In the genomic region with DNA sequence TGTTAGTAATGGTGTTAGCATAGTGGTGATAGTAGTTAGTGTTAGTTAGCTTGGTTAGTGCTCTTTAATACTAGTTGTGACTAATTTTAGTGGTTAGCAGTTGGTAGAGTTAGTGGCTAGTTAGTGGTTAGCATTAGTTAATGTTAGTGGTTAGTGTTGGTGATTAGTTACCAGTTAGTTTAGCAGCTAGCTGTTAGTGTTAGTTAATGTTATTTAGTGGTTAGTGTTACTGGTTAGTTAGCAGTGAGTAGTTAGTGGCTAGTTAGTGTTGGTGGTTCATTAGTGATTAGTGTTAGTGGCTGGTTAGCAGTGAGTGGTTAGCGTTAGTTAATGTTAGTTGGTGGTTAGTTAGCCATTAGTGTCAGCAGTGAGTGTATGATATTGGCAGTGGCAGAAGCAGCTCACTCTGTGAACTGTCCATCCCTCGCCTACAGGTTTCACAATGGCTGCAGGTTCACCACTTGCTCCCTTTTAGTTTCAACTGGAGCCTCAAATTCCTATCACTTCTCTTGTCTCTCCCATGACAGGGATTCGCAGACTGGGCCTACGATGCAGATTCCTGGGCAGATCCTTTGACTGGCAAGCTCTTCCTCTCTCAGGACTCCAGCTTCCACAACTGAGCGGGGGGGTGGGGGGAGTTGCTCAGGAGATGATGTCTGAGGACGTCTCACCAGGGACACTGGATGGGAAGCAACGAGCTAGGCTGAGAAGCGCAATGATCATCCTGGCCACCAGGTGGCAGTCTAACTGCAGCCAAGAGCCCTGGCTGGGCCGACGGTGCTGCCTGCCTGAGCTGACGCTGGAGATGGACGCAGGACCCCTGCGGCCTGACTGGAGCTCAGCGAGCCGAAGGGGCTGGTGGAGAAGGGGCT, we compare ENCODE assay signal across 9 cellular contexts. TPM values are rescaled to one million over a fixed set of nuclear protein-coding genes. Genes with fewer than 3 reads are reported as not detected.
DNase-seq lines count a peak whose midpoint lies in the region; ATAC-seq and TF ChIP-seq lines count a peak whose summit lies in the region.
"Had no signal": no experiment of that assay in that cellular context is flagged by ENCODE, and none has a peak within 500 bp of the region (broad histone marks: within the 10 kb centered on the region; RNA-seq: fewer than 3 reads in every experiment).

No MANE protein-coding gene starts in this region.

- no peaks in the 10 kb centered on the region for H3K9me3 ChIP-seq in endodermal cell (ENCODE audit: control insufficient read depth, low read length)

- no peak overlapping the region for H3K9ac ChIP-seq in endodermal cell (ENCODE audit: extremely low read depth, low read length, poor library complexity, severe bottlenecking)

- no peaks in the 10 kb centered on the region for H3K9me3 Mint-ChIP-seq in endodermal cell

- no peak overlapping the region for H3K27ac ChIP-seq in endodermal cell (ENCODE audit: low read depth, low read length)
- H3K27ac ChIP-seq: epithelial cell of prostate had no signal

- peak; percentile 96 for TF ChIP-seq CTCF in endodermal cell (conservative IDR thresholded peaks at IDR 0.05)

- H3K36me3 Mint-ChIP-seq in endodermal cell (ENCODE audit: low read depth), result no peaks in the 10 kb centered on the region

- H3K36me3 ChIP-seq in endodermal cell (ENCODE audit: control insufficient read depth, insufficient read depth, low read length), result no peaks in the 10 kb centered on the region

- WGBS in endodermal cell (ENCODE audit: insufficient coverage in 1 of 2, insufficient read length in 1 of 2), 2 experiments, result 12 to 15% methylated on average over 9 to 15 of the region's 15 CpGs

- ATAC-seq in GM19455 (IDR thresholded peaks at IDR 0.05; ENCODE audit: unreplicated experiment) (peak; percentile 88), HG03558 (IDR thresholded peaks at IDR 0.05; ENCODE audit: extremely low read depth, unreplicated experiment) (peak; percentile 76)

- DNase-seq in Caki2 (ENCODE audit: low read depth), result peak; percentile 59
- DNase-seq in NCI-H82 treated with DMSO at 0.1 percent for 48 hours (lab: John Stamatoyannopoulos, UW; ENCODE audit: unreplicated experiment), result peak; percentile 51
- peak; percentile 14 to 63 for DNase-seq in activated CD8-positive, alpha-beta memory T cell treated with anti-CD3 and anti-CD28 coated beads for 1 hour (ENCODE audit: extremely low read depth in 1 of 2, low read depth in 1 of 2)
- peak; percentile 98 for DNase-seq in endodermal cell
- peak; percentile 81 for DNase-seq in middle frontal gyrus (ENCODE audit: extremely low spot score, low spot score)
- peak; percentile 14 to 54 for DNase-seq in stimulated activated CD8-positive, alpha-beta memory T cell treated with anti-CD3 and anti-CD28 coated beads, Interleukin-4, amount 100 ng/mL, for 4 hours (ENCODE audit: low read depth in 2 of 2, low spot score in 1 of 2)

- in situ Hi-C loops in Caki2 (cut with HindIII; ENCODE audit: low pct_unique_long_range_greater_than_20kb, low sequenced_read_pairs), result no loop called here

- no peak overlapping the region for H3K27ac Mint-ChIP-seq in endodermal cell

- H3K4me3 Mint-ChIP-seq in endodermal cell, result peak overlapping the region; percentile 40

- peaks cover 48% of the 10 kb centered on the region for H3K27me3 Mint-ChIP-seq in endodermal cell (ENCODE audit: insufficient read depth)

- H3K4me1 Mint-ChIP-seq in endodermal cell, result peaks cover 19% of the 10 kb centered on the region

- H3K4me3 ChIP-seq in endodermal cell (ENCODE audit: low read length), result no peak overlapping the region

- peaks cover 13% of the 10 kb centered on the region for H3K27me3 ChIP-seq in endodermal cell (ENCODE audit: control insufficient read depth, insufficient read depth, low read length, poor library complexity, severe bottlenecking)

- no peaks in the 10 kb centered on the region for H3K4me1 ChIP-seq in endodermal cell (ENCODE audit: control insufficient read depth, insufficient read depth, low read length)

RNA-seq across cellular contexts. Expression of gene GHRHR, which starts 19.5 kb away (rescaled TPM):
- total RNA-seq in Caki2 (2014; rRNA removed; shearing (Covaris generic); ENCODE audit: low replicate concordance), result not detected in 2 replicates
- total RNA-seq in endodermal cell, result not detected
- polyA plus RNA-seq in endodermal cell (2013, experiment 1 of 2), result not detected
- not detected for polyA plus RNA-seq in endodermal cell (2013, experiment 2 of 2)

Comparison
In these comparisons a context has a peak if more than half of its experiments do, and no peak if none do; other contexts are left out.
1. DNase-seq: peak in every context shown above with its lines; median percentile 98 in endodermal cell; 81 in middle frontal gyrus; 59 in Caki2; 51 in NCI-H82 treated with DMSO at 0.1 percent for 48 hours; 38 in activated CD8-positive, alpha-beta memory T cell treated with anti-CD3 and anti-CD28 coated beads for 1 hour; 34 in stimulated activated CD8-positive, alpha-beta memory T cell treated with anti-CD3 and anti-CD28 coated beads, Interleukin-4, amount 100 ng/mL, for 4 hours.